In the genomic region with DNA sequence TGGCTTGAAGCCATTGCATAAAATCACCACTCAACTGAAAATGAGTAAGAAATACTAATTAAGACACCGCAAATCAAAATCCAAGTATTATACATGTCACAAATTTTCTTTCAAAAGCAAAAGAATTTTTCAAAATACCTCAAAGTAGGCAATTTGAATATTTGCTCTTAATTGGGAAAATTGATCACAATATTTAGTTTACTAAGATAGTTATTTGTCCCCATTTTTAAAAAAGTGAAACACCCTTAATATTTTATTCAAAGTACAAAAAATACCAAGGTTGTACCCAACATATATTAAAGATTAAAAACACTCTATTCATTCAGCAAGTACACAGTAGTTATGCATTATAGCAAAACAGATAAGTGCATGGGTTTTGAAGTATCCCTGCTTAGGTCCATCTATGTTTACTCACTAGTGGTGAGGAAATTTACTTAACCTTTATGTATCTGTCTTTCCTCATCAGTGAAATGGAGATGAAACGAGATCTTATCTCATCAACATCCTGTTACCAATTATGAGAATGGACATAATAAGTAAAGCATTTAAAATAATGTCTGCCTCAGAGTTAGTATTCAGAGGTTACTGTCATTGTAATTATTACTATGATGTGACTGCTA, we compare ENCODE assay signal across 1 cellular context.
TF ChIP-seq lines count a peak whose summit lies in the region.

No MANE protein-coding gene starts in this region.

TF ChIP-seq in HepG2, 621 proteins besides CTCF, POLR2A, EP300 and RAD21 (continued from another document and continues in another):
- 0 out of 2 replicates have a peak, but pooled peaks have one; percentile 74 for TF ChIP-seq MLXIP (CRISPR knock-in tag; IDR thresholded peaks at IDR 0.05; ENCODE audit: borderline replicate concordance)
- TF ChIP-seq TEAD2 (CRISPR knock-in tag; IDR thresholded peaks at IDR 0.05) = no peak
- TF ChIP-seq NFKBIZ (CRISPR knock-in tag; IDR thresholded peaks at IDR 0.05) = 0 out of 2 replicates have a peak, but pooled peaks have one; percentile 87
- peak; percentile 90 for TF ChIP-seq ZBTB43 (CRISPR knock-in tag; conservative IDR thresholded peaks at IDR 0.05)
- TF ChIP-seq, protein P1, sequence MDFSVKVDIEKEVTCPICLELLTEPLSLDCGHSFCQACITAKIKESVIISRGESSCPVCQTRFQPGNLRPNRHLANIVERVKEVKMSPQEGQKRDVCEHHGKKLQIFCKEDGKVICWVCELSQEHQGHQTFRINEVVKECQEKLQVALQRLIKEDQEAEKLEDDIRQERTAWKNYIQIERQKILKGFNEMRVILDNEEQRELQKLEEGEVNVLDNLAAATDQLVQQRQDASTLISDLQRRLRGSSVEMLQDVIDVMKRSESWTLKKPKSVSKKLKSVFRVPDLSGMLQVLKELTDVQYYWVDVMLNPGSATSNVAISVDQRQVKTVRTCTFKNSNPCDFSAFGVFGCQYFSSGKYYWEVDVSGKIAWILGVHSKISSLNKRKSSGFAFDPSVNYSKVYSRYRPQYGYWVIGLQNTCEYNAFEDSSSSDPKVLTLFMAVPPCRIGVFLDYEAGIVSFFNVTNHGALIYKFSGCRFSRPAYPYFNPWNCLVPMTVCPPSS (IDR thresholded peaks at IDR 0.05) = no peak
- peak; percentile 100 for TF ChIP-seq FOXA3 (CRISPR knock-in tag; IDR thresholded peaks at IDR 0.05)
- peak; percentile 70; the same call in 1 of the 2 replicates for TF ChIP-seq SMARCC2 (IDR thresholded peaks at IDR 0.05)
- peak; percentile 99 for TF ChIP-seq GATAD2A (CRISPR knock-in tag; IDR thresholded peaks at IDR 0.05)
- peak; percentile 83; the same call in 1 of the 2 replicates for TF ChIP-seq ZNF652 (CRISPR knock-in tag; IDR thresholded peaks at IDR 0.05; ENCODE audit: borderline replicate concordance, low read depth)
- TF ChIP-seq, protein P2, sequence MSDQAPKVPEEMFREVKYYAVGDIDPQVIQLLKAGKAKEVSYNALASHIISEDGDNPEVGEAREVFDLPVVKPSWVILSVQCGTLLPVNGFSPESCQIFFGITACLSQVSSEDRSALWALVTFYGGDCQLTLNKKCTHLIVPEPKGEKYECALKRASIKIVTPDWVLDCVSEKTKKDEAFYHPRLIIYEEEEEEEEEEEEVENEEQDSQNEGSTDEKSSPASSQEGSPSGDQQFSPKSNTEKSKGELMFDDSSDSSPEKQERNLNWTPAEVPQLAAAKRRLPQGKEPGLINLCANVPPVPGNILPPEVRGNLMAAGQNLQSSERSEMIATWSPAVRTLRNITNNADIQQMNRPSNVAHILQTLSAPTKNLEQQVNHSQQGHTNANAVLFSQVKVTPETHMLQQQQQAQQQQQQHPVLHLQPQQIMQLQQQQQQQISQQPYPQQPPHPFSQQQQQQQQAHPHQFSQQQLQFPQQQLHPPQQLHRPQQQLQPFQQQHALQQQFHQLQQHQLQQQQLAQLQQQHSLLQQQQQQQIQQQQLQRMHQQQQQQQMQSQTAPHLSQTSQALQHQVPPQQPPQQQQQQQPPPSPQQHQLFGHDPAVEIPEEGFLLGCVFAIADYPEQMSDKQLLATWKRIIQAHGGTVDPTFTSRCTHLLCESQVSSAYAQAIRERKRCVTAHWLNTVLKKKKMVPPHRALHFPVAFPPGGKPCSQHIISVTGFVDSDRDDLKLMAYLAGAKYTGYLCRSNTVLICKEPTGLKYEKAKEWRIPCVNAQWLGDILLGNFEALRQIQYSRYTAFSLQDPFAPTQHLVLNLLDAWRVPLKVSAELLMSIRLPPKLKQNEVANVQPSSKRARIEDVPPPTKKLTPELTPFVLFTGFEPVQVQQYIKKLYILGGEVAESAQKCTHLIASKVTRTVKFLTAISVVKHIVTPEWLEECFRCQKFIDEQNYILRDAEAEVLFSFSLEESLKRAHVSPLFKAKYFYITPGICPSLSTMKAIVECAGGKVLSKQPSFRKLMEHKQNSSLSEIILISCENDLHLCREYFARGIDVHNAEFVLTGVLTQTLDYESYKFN (CRISPR knock-in tag; conservative IDR thresholded peaks at IDR 0.05) = peak; percentile 96
- TF ChIP-seq, protein P3, sequence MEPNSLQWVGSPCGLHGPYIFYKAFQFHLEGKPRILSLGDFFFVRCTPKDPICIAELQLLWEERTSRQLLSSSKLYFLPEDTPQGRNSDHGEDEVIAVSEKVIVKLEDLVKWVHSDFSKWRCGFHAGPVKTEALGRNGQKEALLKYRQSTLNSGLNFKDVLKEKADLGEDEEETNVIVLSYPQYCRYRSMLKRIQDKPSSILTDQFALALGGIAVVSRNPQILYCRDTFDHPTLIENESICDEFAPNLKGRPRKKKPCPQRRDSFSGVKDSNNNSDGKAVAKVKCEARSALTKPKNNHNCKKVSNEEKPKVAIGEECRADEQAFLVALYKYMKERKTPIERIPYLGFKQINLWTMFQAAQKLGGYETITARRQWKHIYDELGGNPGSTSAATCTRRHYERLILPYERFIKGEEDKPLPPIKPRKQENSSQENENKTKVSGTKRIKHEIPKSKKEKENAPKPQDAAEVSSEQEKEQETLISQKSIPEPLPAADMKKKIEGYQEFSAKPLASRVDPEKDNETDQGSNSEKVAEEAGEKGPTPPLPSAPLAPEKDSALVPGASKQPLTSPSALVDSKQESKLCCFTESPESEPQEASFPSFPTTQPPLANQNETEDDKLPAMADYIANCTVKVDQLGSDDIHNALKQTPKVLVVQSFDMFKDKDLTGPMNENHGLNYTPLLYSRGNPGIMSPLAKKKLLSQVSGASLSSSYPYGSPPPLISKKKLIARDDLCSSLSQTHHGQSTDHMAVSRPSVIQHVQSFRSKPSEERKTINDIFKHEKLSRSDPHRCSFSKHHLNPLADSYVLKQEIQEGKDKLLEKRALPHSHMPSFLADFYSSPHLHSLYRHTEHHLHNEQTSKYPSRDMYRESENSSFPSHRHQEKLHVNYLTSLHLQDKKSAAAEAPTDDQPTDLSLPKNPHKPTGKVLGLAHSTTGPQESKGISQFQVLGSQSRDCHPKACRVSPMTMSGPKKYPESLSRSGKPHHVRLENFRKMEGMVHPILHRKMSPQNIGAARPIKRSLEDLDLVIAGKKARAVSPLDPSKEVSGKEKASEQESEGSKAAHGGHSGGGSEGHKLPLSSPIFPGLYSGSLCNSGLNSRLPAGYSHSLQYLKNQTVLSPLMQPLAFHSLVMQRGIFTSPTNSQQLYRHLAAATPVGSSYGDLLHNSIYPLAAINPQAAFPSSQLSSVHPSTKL (CRISPR knock-in tag; IDR thresholded peaks at IDR 0.05) = peak; percentile 100
- peak; percentile 96 for TF ChIP-seq BCL6 (CRISPR knock-in tag; IDR thresholded peaks at IDR 0.05)
- no peak for TF ChIP-seq ZNF850 (CRISPR knock-in tag; conservative IDR thresholded peaks at IDR 0.05)
- TF ChIP-seq NR2C2 (CRISPR knock-in tag; IDR thresholded peaks at IDR 0.05; ENCODE audit: borderline replicate concordance) = peak; percentile 77
- TF ChIP-seq, protein P4, sequence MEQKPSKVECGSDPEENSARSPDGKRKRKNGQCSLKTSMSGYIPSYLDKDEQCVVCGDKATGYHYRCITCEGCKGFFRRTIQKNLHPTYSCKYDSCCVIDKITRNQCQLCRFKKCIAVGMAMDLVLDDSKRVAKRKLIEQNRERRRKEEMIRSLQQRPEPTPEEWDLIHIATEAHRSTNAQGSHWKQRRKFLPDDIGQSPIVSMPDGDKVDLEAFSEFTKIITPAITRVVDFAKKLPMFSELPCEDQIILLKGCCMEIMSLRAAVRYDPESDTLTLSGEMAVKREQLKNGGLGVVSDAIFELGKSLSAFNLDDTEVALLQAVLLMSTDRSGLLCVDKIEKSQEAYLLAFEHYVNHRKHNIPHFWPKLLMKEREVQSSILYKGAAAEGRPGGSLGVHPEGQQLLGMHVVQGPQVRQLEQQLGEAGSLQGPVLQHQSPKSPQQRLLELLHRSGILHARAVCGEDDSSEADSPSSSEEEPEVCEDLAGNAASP (CRISPR knock-in tag; IDR thresholded peaks at IDR 0.05; ENCODE audit: borderline replicate concordance) = peak; percentile 96
- TF ChIP-seq ZNF503 (CRISPR knock-in tag; IDR thresholded peaks at IDR 0.05) = peak; percentile 97
- no peak for TF ChIP-seq GABPA (IDR thresholded peaks at IDR 0.05; ENCODE audit: low read depth, low read length)
- TF ChIP-seq GABPA (CRISPR knock-in tag; IDR thresholded peaks at IDR 0.05; ENCODE audit: low read depth) = peak; percentile 57
- no peak for TF ChIP-seq ZNF598 (CRISPR knock-in tag; IDR thresholded peaks at IDR 0.05; ENCODE audit: borderline replicate concordance)
- TF ChIP-seq NCOA2 (CRISPR knock-in tag; IDR thresholded peaks at IDR 0.05) = peak; percentile 100
- TF ChIP-seq, protein P5, sequence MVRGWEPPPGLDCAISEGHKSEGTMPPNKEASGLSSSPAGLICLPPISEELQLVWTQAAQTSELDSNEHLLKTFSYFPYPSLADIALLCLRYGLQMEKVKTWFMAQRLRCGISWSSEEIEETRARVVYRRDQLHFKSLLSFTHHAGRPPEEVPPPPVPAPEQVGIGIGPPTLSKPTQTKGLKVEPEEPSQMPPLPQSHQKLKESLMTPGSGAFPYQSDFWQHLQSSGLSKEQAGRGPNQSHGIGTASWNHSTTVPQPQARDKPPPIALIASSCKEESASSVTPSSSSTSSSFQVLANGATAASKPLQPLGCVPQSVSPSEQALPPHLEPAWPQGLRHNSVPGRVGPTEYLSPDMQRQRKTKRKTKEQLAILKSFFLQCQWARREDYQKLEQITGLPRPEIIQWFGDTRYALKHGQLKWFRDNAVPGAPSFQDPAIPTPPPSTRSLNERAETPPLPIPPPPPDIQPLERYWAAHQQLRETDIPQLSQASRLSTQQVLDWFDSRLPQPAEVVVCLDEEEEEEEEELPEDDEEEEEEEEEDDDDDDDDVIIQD (CRISPR knock-in tag; IDR thresholded peaks at IDR 0.05; ENCODE audit: low read depth) = peak; percentile 97
- TF ChIP-seq FOXJ3 (CRISPR knock-in tag; IDR thresholded peaks at IDR 0.05; ENCODE audit: borderline replicate concordance) = peak; percentile 100
- TF ChIP-seq PHF5A (CRISPR knock-in tag; IDR thresholded peaks at IDR 0.05; ENCODE audit: low read depth, unreplicated experiment) = peak; percentile 87
- peak; percentile 48 for TF ChIP-seq ASH2L (IDR thresholded peaks at IDR 0.05; ENCODE audit: insufficient read length, low read depth, low read length)
- TF ChIP-seq ISL2 (CRISPR knock-in tag; IDR thresholded peaks at IDR 0.05) = peak; percentile 100
- peak; percentile 90 for TF ChIP-seq ZNF331 (CRISPR knock-in tag; IDR thresholded peaks at IDR 0.05)
- no peak; the same call in 1 of the 2 replicates for TF ChIP-seq FOSL2 (CRISPR knock-in tag; IDR thresholded peaks at IDR 0.05)
- no peak for TF ChIP-seq ADNP (CRISPR knock-in tag; IDR thresholded peaks at IDR 0.05)
- TF ChIP-seq KDM1A (CRISPR knock-in tag; IDR thresholded peaks at IDR 0.05) = 0 out of 2 replicates have a peak, but pooled peaks have one; percentile 17
- TF ChIP-seq, protein P6, sequence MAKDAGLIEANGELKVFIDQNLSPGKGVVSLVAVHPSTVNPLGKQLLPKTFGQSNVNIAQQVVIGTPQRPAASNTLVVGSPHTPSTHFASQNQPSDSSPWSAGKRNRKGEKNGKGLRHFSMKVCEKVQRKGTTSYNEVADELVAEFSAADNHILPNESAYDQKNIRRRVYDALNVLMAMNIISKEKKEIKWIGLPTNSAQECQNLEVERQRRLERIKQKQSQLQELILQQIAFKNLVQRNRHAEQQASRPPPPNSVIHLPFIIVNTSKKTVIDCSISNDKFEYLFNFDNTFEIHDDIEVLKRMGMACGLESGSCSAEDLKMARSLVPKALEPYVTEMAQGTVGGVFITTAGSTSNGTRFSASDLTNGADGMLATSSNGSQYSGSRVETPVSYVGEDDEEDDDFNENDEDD (CRISPR knock-in tag; IDR thresholded peaks at IDR 0.05; ENCODE audit: borderline replicate concordance) = no peak
